Comparison of ENCODE assay signal across 1 cellular context in the genomic region with DNA sequence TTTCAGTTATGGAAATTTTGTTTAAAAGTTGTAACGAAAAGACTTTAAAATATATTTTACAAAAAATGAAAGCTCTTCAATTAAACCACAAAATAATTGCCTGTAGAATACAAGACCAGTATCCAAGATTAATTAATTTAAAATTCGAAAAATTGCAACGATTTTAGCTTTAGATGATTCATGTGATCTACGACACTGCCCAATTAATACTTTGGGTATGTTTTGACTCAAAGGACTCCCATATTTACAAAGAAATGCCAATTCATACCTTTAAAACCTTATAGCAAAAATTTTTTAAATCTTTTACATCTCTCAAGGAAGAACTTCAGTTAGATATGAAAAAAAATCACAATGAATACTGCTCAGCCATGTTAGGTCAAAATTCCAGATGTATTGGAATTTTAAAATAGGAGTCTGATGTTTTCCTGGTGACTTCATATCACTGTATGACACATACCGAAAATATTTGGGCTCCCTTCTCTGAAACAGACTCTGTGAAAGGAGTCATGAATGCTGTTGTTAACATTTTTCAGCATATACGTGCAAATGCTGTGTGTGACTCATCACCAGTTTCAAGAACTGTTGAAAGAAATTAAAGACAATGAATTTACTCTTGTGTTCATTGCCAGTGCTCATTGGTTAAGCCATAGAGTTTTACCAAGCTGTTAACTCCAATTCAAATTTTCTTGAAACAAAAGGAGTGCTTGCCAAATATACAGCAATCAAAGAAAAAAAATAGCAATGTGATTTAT.
TF ChIP-seq lines count a peak whose summit lies in the region.

No MANE protein-coding gene starts in this region.

TF ChIP-seq in IMR-90, 13 proteins besides CTCF, POLR2A, EP300 and RAD21 (continued from another document):
- TF ChIP-seq, protein P1, sequence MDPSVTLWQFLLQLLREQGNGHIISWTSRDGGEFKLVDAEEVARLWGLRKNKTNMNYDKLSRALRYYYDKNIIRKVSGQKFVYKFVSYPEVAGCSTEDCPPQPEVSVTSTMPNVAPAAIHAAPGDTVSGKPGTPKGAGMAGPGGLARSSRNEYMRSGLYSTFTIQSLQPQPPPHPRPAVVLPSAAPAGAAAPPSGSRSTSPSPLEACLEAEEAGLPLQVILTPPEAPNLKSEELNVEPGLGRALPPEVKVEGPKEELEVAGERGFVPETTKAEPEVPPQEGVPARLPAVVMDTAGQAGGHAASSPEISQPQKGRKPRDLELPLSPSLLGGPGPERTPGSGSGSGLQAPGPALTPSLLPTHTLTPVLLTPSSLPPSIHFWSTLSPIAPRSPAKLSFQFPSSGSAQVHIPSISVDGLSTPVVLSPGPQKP (IDR thresholded peaks at IDR 0.05; ENCODE audit: borderline replicate concordance, low read depth, low read length) = no peak
- TF ChIP-seq BHLHE40 (IDR thresholded peaks at IDR 0.05; ENCODE audit: low read depth, low read length) (peak; percentile 54; the same call in 1 of the 2 replicates), CEBPB (IDR thresholded peaks at IDR 0.05; ENCODE audit: low read depth, low read length) (peak; percentile 57), MAFK (IDR thresholded peaks at IDR 0.05; ENCODE audit: low read depth, low read length) (peak; percentile 62)
